24 cellular contexts compared by ENCODE assay signal in genomic region chr1:68016364-68016763, GRCh38. TPM values are rescaled to one million over a fixed set of nuclear protein-coding genes. Genes with fewer than 3 reads are reported as not detected.
DNase-seq lines count a peak whose midpoint lies in the region; ATAC-seq, FAIRE-seq and TF ChIP-seq lines count a peak whose summit lies in the region.
"Had no signal": no experiment of that assay in that cellular context is flagged by ENCODE, and none has a peak within 500 bp of the region (broad histone marks: within the 10 kb centered on the region; RNA-seq: fewer than 3 reads in every experiment).

No MANE protein-coding gene starts in this region.

- CTCF ChIA-PET in mammary epithelial cell (lab: Charles Lee; ENCODE audit: low non-redundant PET) (no interaction called here), MCF 10A (lab: Yijun Ruan, JAX) (interaction anchor here (0.6 kb wide), 2 partner anchors 53 to 245 kb away, joined by 3 read pairs; no protein-coding TSS in a partner anchor)

- H3K9ac ChIP-seq in mammary epithelial cell (ENCODE audit: insufficient read depth, low read length), result no peak overlapping the region
- H3K9ac ChIP-seq in astrocyte (ENCODE audit: low read length), result no peak overlapping the region
- H3K9ac ChIP-seq: BLaER1 treated with 17β-estradiol and CSF1 and Interleukin-3, amounts not matched to agents 10 nM and 100 nM had no signal

- H3K4me1 Mint-ChIP-seq in MCF 10A (ENCODE audit: insufficient read depth, unreplicated experiment) (no peaks in the 10 kb centered on the region), astrocyte (ENCODE audit: low read depth, unreplicated experiment) (peaks cover 14% of the 10 kb centered on the region)
- no peaks in the 10 kb centered on the region for H3K4me1 Mint-ChIP-seq in naive thymus-derived CD8-positive, alpha-beta T cell

- no peak for TF ChIP-seq POLR2A in spleen (IDR thresholded peaks at IDR 0.05)

- H3K4me3 Mint-ChIP-seq in MCF 10A (ENCODE audit: unreplicated experiment) (no peak overlapping the region), astrocyte (ENCODE audit: unreplicated experiment) (no peak overlapping the region)
- H3K4me3 Mint-ChIP-seq in naive thymus-derived CD8-positive, alpha-beta T cell, result no peak overlapping the region
- H3K4me3 Mint-ChIP-seq: natural killer cell treated with Interleukin-12 subunit alpha and Interleukin-12 subunit beta and Interleukin-15 and Interleukin-18, amount 100 ng/mL, for 72 hours; T-helper 1 cell treated with Interleukin-12 subunit alpha and Interleukin-12 subunit beta and Interleukin-4 antibody, amounts not matched to agents 30 μg/mL and 1 μg/mL, for 36 hours had no signal

- BruUV-seq in mammary epithelial cell (replicated peaks; lab: Mats Ljungman, UMichigan), result no TSS peak
- no TSS peak for BruUV-seq in MCF 10A (replicated peaks; lab: Mats Ljungman, UMichigan)

- H3K36me3 Mint-ChIP-seq in MCF 10A (ENCODE audit: insufficient read depth, unreplicated experiment) (no peaks in the 10 kb centered on the region), astrocyte (ENCODE audit: low read depth, unreplicated experiment) (no peaks in the 10 kb centered on the region)
- H3K36me3 Mint-ChIP-seq in naive thymus-derived CD8-positive, alpha-beta T cell, result no peaks in the 10 kb centered on the region
- H3K36me3 Mint-ChIP-seq: natural killer cell treated with Interleukin-12 subunit alpha and Interleukin-12 subunit beta and Interleukin-15 and Interleukin-18, amount 100 ng/mL, for 72 hours had no signal

- H3K27me3 ChIP-seq in mammary epithelial cell (ENCODE audit: insufficient read depth, low read length) (no peaks in the 10 kb centered on the region), astrocyte (ENCODE audit: insufficient read depth, low read length) (no peaks in the 10 kb centered on the region), spleen (replicated peaks in 1 of 7) (no peaks in the 10 kb centered on the region)
- H3K27me3 ChIP-seq: BLaER1 treated with 17β-estradiol and CSF1 and Interleukin-3, amounts not matched to agents 10 nM and 100 nM; SJSA1; tibial nerve had no signal

- H3K27me3 Mint-ChIP-seq in MCF 10A (ENCODE audit: insufficient read depth, unreplicated experiment) (no peaks in the 10 kb centered on the region), astrocyte (ENCODE audit: low read depth, unreplicated experiment) (no peaks in the 10 kb centered on the region)
- peaks cover 0 to 18% (median 6%) of the 10 kb centered on the region in 5 donors for H3K27me3 Mint-ChIP-seq in naive thymus-derived CD8-positive, alpha-beta T cell

- no peaks in the 10 kb centered on the region for H4K20me1 ChIP-seq in mammary epithelial cell (ENCODE audit: insufficient read depth, low read length)
- no peaks in the 10 kb centered on the region for H4K20me1 ChIP-seq in astrocyte (ENCODE audit: insufficient read depth, low read length)
- H4K20me1 ChIP-seq: BLaER1 treated with 17β-estradiol and CSF1 and Interleukin-3, amounts not matched to agents 10 nM and 100 nM had no signal

- ATAC-seq in naive thymus-derived CD8-positive, alpha-beta T cell, result no peak
- ATAC-seq: natural killer cell treated with Interleukin-12 subunit alpha and Interleukin-12 subunit beta and Interleukin-15 and Interleukin-18, amount 100 ng/mL, for 72 hours had no signal

- intact Hi-C loops in mammary epithelial cell (cut with micrococcal nuclease), result no loop called here
- intact Hi-C loops in MCF 10A (cut with micrococcal nuclease), result no loop called here
- intact Hi-C loops in spleen (cut with DNase I; ENCODE audit: low total_unique reads), result no loop called here

- peak; percentile 3 for DNase-seq in mammary epithelial cell
- no peak for DNase-seq in MCF 10A (ENCODE audit: unreplicated experiment)
- DNase-seq in astrocyte (ENCODE audit: low read depth), result peak; percentile 40
- DNase-seq in fibroblast of the conjunctiva (ENCODE audit: low read depth), result peak; percentile 23
- DNase-seq in G401 (ENCODE audit: low spot score), result no peak
- DNase-seq in naive thymus-derived CD8-positive, alpha-beta T cell, result no peak
- no peak for DNase-seq in NCI-H345 (lab: John Stamatoyannopoulos, UW)
- DNase-seq in spleen, result no peak
- DNase-seq: activated CD4-positive, alpha-beta T cell treated with anti-CD3 and anti-CD28 coated beads, Interleukin-2, amount 50 U/mL, for 1 hour; activated CD8-positive, alpha-beta memory T cell treated with anti-CD3 and anti-CD28 coated beads, Interleukin-2, amount 50 U/mL, for 4 hours; central memory CD4-positive, alpha-beta T cell; glutamatergic neuron; mesendoderm; NCI-H82; PC-9; stimulated activated CD4-positive, alpha-beta T cell treated with anti-CD3 and anti-CD28 coated beads, Interleukin-2, amount 100 ng/mL, for 24 hours; stimulated activated naive CD4-positive, alpha-beta T cell treated with Interleukin-2 at 50 U/mL for 16 hours had no signal

- FAIRE-seq in astrocyte (lab: Jason Lieb, UNC), result no peak

- H3K27ac ChIP-seq in mammary epithelial cell (ENCODE audit: insufficient read depth, low read depth, low read length) (no peak overlapping the region), astrocyte (ENCODE audit: low read depth, low read length) (no peak overlapping the region), spleen (no peak overlapping the region)
- H3K27ac ChIP-seq: 22Rv1; BLaER1 treated with 17β-estradiol and CSF1 and Interleukin-3, amounts not matched to agents 10 nM and 100 nM; epithelial cell of prostate; PC-9; SJSA1; tibial nerve had no signal

- H3K9me3 ChIP-seq in mammary epithelial cell (replicated peaks; ENCODE audit: insufficient read depth, low read length) (no peaks in the 10 kb centered on the region), astrocyte (ENCODE audit: insufficient read depth, low read depth, low read length) (no peaks in the 10 kb centered on the region), spleen (no peaks in the 10 kb centered on the region)
- H3K9me3 ChIP-seq: SJSA1, tibial nerve had no signal

- WGBS in mammary epithelial cell (ENCODE audit: low coverage, missing lambda C conversion rate), result 80% methylated on average over 3 of the region's 3 CpGs
- 80 to 92% (median 86%) methylated on average over 3 of the region's 3 CpGs for WGBS in spleen, 5 donors

- H3K9me3 Mint-ChIP-seq in MCF 10A (ENCODE audit: unreplicated experiment) (no peaks in the 10 kb centered on the region), astrocyte (ENCODE audit: unreplicated experiment) (no peaks in the 10 kb centered on the region)
- H3K9me3 Mint-ChIP-seq in naive thymus-derived CD8-positive, alpha-beta T cell, result no peaks in the 10 kb centered on the region
- H3K9me3 Mint-ChIP-seq: T-helper 1 cell treated with Interleukin-12 subunit alpha and Interleukin-12 subunit beta and Interleukin-4 antibody, amounts not matched to agents 30 μg/mL and 1 μg/mL, for 36 hours had no signal

- no peak overlapping the region for H3K4me3 ChIP-seq in mammary epithelial cell (replicated peaks in 1 of 3; ENCODE audit: insufficient read depth in 1 of 3, low read depth in 2 of 3, low read length in 3 of 3)
- H3K4me3 ChIP-seq in astrocyte (ENCODE audit: insufficient read depth, low read depth, low read length), result no peak overlapping the region
- no peak overlapping the region for H3K4me3 ChIP-seq in spleen
- H3K4me3 ChIP-seq: BLaER1 treated with 17β-estradiol and CSF1 and Interleukin-3, amounts not matched to agents 10 nM and 100 nM; PC-9; SJSA1; tibial nerve had no signal

- no peaks in the 10 kb centered on the region for H3K36me3 ChIP-seq in mammary epithelial cell (ENCODE audit: insufficient read depth, low read length)
- H3K36me3 ChIP-seq in astrocyte (ENCODE audit: insufficient read depth, low read length), result no peaks in the 10 kb centered on the region
- no peaks in the 10 kb centered on the region for H3K36me3 ChIP-seq in spleen
- H3K36me3 ChIP-seq: BLaER1 treated with 17β-estradiol and CSF1 and Interleukin-3, amounts not matched to agents 10 nM and 100 nM; SJSA1; tibial nerve had no signal

- no peak overlapping the region for H3K4me2 ChIP-seq in mammary epithelial cell (ENCODE audit: insufficient read depth, low read depth, low read length)
- H3K4me2 ChIP-seq in astrocyte (ENCODE audit: low read length), result no peak overlapping the region
- H3K4me2 ChIP-seq: BLaER1 treated with 17β-estradiol and CSF1 and Interleukin-3, amounts not matched to agents 10 nM and 100 nM; PC-9 had no signal

- no peaks in the 10 kb centered on the region for H3K4me1 ChIP-seq in mammary epithelial cell (ENCODE audit: insufficient read depth, low read length)
- no peaks in the 10 kb centered on the region for H3K4me1 ChIP-seq in astrocyte (ENCODE audit: insufficient read depth, low read length)
- no peaks in the 10 kb centered on the region for H3K4me1 ChIP-seq in spleen
- H3K4me1 ChIP-seq: tibial nerve had no signal

- H3K27ac Mint-ChIP-seq in MCF 10A (ENCODE audit: low read depth, unreplicated experiment) (no peak overlapping the region), astrocyte (ENCODE audit: unreplicated experiment) (no peak overlapping the region)
- H3K27ac Mint-ChIP-seq in naive thymus-derived CD8-positive, alpha-beta T cell, result no peak overlapping the region
- H3K27ac Mint-ChIP-seq: natural killer cell treated with Interleukin-12 subunit alpha and Interleukin-12 subunit beta and Interleukin-15 and Interleukin-18, amount 100 ng/mL, for 72 hours; T-helper 1 cell treated with Interleukin-12 subunit alpha and Interleukin-12 subunit beta and Interleukin-4 antibody, amounts not matched to agents 30 μg/mL and 1 μg/mL, for 36 hours had no signal

- POLR2A ChIA-PET in MCF 10A (lab: Yijun Ruan, JAX), result no interaction called here
- POLR2A ChIA-PET in naive thymus-derived CD8-positive, alpha-beta T cell (lab: Charles Lee), result no interaction called here

- TF ChIP-seq CTCF in mammary epithelial cell (conservative IDR thresholded peaks at IDR 0.05 in 1 of 2, IDR thresholded peaks at IDR 0.05 in 1 of 2; ENCODE audit: extremely low read depth in 1 of 2, insufficient read depth in 1 of 2, low read depth in 1 of 2, low read length in 2 of 2) (no peak), MCF 10A (IDR thresholded peaks at IDR 0.05; ENCODE audit: unreplicated experiment) (no peak), astrocyte (IDR thresholded peaks at IDR 0.05; ENCODE audit: insufficient read depth, low read depth, low read length) (no peak), spleen (IDR thresholded peaks at IDR 0.05 in 8 of 11, conservative IDR thresholded peaks at IDR 0.05 in 3 of 11) (no peak)

- in situ Hi-C loops in mammary epithelial cell (cut with MboI; ENCODE audit: low sequenced_read_pairs in 2 of 2), result no loop called here
- in situ Hi-C loops in G401 (cut with HindIII; ENCODE audit: low sequenced_read_pairs), result no loop called here

- H2AFZ ChIP-seq in mammary epithelial cell (ENCODE audit: low read depth, low read length), result no peak overlapping the region
- H2AFZ ChIP-seq in astrocyte (ENCODE audit: low read depth, low read length), result peak overlapping the region; percentile 9
- H2AFZ ChIP-seq: PC-9 had no signal

- H3K79me2 ChIP-seq in mammary epithelial cell (ENCODE audit: insufficient read depth, low read length), result no peaks in the 10 kb centered on the region
- no peaks in the 10 kb centered on the region for H3K79me2 ChIP-seq in astrocyte (ENCODE audit: insufficient read depth, low read length)

- dilution Hi-C loops in mammary epithelial cell (cut with HindIII; ENCODE audit: low sequenced_read_pairs), result loop anchor here (25.0 kb wide), 1 partner anchor 479 kb away; no protein-coding TSS in a partner anchor

RNA-seq across cellular contexts. Expression of gene DIRAS3, which starts 34.1 kb away (rescaled TPM):
- under 1 TPM in 1 of 2 donors, not detected in 1; 0.33 TPM for total RNA-seq in mammary epithelial cell
- 1.6 TPM for polyA plus RNA-seq in mammary epithelial cell
- 1.4 TPM for polyA minus RNA-seq in mammary epithelial cell
- not detected in 2 replicates for total RNA-seq in MCF 10A (2022)
- 0.52 and 1.3 TPM in 2 replicates for total RNA-seq in astrocyte
- total RNA-seq in G401 (2014; rRNA removed; shearing (Covaris generic)), result not detected in 2 replicates
- total RNA-seq in naive thymus-derived CD8-positive, alpha-beta T cell, result not detected
- not detected for polyA plus RNA-seq in naive thymus-derived CD8-positive, alpha-beta T cell
- 1 to 10 TPM in 6 of 7 donors, under 1 TPM in 1; 0.92 to 2.0 (median 1.4) TPM for total RNA-seq in spleen
- 1 to 10 TPM; 1.0 to 3.0 (median 1.9) TPM for polyA plus RNA-seq in spleen
- total RNA-seq: natural killer cell treated with Interleukin-12 subunit alpha and Interleukin-12 subunit beta and Interleukin-15 and Interleukin-18, amount 100 ng/mL, for 72 hours; PC-9 had no signal

Comparison
In these comparisons a context has a peak if more than half of its experiments do, and no peak if none do; other contexts are left out.
1. DNase-seq: peak in mammary epithelial cell (single experiment), astrocyte (single experiment) and fibroblast of the conjunctiva (single experiment); none in MCF 10A (single experiment), G401 (single experiment), naive thymus-derived CD8-positive, alpha-beta T cell (0 of 10), NCI-H345 (single experiment) and spleen (single experiment).